1 cellular context compared by ENCODE assay signal in the genomic region with DNA sequence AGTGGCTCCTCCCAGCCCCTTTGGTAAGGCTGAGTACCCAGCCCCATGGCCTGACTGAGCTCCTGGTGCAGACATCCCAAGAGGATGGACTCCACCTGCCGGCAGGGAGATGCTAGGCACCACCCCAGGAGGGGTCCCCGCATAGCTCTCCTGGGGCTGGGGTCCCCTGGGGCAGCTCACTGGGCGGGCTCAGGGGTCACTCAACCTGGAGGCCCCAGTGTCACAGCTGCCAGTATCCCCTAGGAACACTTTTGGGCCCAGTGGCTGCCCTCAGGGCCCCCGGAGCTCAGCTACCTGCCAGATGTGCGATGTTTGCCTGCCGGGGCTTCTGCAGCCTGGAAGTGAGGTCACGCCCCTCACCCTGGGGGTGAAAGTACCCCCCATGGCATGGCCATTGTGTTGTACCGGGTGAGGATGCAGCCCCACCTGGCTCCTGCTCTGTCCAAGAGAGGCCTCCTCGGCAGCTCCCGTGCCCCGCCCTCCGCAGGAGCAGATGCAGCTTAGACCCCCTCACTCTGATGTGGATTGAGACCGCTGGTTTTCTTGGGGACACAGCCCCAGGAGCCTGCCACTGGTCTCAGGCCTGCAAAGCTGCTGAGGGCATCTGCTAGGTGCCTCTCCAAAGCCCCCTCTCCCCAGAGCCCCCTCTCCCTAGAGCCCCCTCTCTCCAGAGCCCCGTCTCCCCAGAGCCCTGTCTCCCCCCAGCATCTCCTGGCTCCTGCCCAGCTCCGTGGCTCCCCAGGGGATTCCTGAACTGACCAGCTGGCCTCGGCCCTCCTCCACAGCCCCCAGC.
TF ChIP-seq lines count a peak whose summit lies in the region.

No MANE protein-coding gene starts in this region.

TF ChIP-seq in HEK293, 187 proteins besides CTCF, POLR2A, EP300 and RAD21 (continued from another document):
- TF ChIP-seq, protein P1, sequence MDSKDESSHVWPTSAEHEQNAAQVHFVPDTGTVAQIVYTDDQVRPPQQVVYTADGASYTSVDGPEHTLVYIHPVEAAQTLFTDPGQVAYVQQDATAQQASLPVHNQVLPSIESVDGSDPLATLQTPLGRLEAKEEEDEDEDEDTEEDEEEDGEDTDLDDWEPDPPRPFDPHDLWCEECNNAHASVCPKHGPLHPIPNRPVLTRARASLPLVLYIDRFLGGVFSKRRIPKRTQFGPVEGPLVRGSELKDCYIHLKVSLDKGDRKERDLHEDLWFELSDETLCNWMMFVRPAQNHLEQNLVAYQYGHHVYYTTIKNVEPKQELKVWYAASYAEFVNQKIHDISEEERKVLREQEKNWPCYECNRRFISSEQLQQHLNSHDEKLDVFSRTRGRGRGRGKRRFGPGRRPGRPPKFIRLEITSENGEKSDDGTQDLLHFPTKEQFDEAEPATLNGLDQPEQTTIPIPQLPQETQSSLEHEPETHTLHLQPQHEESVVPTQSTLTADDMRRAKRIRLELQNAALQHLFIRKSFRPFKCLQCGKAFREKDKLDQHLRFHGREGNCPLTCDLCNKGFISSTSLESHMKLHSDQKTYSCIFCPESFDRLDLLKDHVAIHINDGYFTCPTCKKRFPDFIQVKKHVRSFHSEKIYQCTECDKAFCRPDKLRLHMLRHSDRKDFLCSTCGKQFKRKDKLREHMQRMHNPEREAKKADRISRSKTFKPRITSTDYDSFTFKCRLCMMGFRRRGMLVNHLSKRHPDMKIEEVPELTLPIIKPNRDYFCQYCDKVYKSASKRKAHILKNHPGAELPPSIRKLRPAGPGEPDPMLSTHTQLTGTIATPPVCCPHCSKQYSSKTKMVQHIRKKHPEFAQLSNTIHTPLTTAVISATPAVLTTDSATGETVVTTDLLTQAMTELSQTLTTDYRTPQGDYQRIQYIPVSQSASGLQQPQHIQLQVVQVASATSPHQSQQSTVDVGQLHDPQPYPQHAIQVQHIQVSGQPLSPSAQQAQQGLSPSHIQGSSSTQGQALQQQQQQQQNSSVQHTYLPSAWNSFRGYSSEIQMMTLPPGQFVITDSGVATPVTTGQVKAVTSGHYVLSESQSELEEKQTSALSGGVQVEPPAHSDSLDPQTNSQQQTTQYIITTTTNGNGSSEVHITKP (tag by site-specific recombination; IDR thresholded peaks at IDR 0.05): no peak
- TF ChIP-seq, protein P2, sequence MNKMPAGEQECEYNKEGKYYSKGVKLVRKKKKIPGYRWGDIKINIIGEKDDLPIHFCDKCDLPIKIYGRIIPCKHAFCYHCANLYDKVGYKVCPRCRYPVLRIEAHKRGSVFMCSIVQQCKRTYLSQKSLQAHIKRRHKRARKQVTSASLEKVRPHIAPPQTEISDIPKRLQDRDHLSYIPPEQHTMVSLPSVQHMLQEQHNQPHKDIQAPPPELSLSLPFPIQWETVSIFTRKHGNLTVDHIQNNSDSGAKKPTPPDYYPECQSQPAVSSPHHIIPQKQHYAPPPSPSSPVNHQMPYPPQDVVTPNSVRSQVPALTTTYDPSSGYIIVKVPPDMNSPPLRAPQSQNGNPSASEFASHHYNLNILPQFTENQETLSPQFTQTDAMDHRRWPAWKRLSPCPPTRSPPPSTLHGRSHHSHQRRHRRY (tag by site-specific recombination; IDR thresholded peaks at IDR 0.05): no peak
- no peak for TF ChIP-seq IKZF3 (tag by site-specific recombination; IDR thresholded peaks at IDR 0.05)
- no peak for TF ChIP-seq ZNF311 (tag by site-specific recombination; IDR thresholded peaks at IDR 0.05; ENCODE audit: borderline replicate concordance)
- peak; percentile 66 for TF ChIP-seq GLIS1 (tag by site-specific recombination; IDR thresholded peaks at IDR 0.05)
- TF ChIP-seq ZNF776 (tag by site-specific recombination; IDR thresholded peaks at IDR 0.05; ENCODE audit: borderline replicate concordance): no peak
- no peak for TF ChIP-seq ZEB2 (tag by site-specific recombination; IDR thresholded peaks at IDR 0.05)
- TF ChIP-seq ZNF2 (tag by site-specific recombination; IDR thresholded peaks at IDR 0.05): no peak
- 0 out of 2 replicates have a peak, but pooled peaks have one; percentile 14 for TF ChIP-seq ZIC2 (tag by site-specific recombination; IDR thresholded peaks at IDR 0.05)
